Comparison of ENCODE assay signal across 7 cellular contexts in genomic region chr9:98807070-98807810, GRCh38. TPM values are rescaled to one million over a fixed set of nuclear protein-coding genes. Genes with fewer than 3 reads are reported as not detected.
DNase-seq lines count a peak whose midpoint lies in the region; ATAC-seq and TF ChIP-seq lines count a peak whose summit lies in the region.

GALNT12 (plus strand) TSS chr9:98807670; CDS start chr9:98807699, 29 bp downstream.

- no peaks in the 10 kb centered on the region for H3K9me2 ChIP-seq in Loucy (replicated peaks; ENCODE audit: low read depth, low read length)

- in situ Hi-C loops in GM18951 (cut with MboI; ENCODE audit: low sequenced_read_pairs, unreplicated experiment), result no loop called here

- POLR2A ChIA-PET in activated CD4-positive, alpha-beta T cell treated with anti-CD3 and anti-CD28 coated beads, Interleukin-2, amount 10 ng/mL, durations not matched to agents 7 days and 5 days (lab: Charles Lee), result interaction anchor here (0.6 kb wide), 1 partner anchor 50 kb away, joined by 3 read pairs; no protein-coding TSS in a partner anchor

- no peaks in the 10 kb centered on the region for H3K27me3 ChIP-seq in Loucy (ENCODE audit: insufficient read depth, low read length, poor library complexity, severe bottlenecking)

- H4K20me1 ChIP-seq in Loucy (ENCODE audit: insufficient read depth, low read length, poor library complexity, severe bottlenecking), result no peaks in the 10 kb centered on the region

- no peak for TF ChIP-seq CTCF in Loucy (conservative IDR thresholded peaks at IDR 0.05; ENCODE audit: low read length)

- H3K4me2 ChIP-seq in Loucy (ENCODE audit: low read depth, low read length, poor library complexity, severe bottlenecking), result peak within 1 kb of the TSS; percentile 81

- peak within 1 kb of the TSS; percentile 82 for H3K4me3 ChIP-seq in Loucy (ENCODE audit: low read length, poor library complexity, severe bottlenecking)

- no peaks in the 10 kb centered on the region for H3K9me3 ChIP-seq in Loucy (ENCODE audit: insufficient read depth, low read depth, low read length)

- peak within 1 kb of the TSS; percentile 82 for H3K4me3 Mint-ChIP-seq in activated CD4-positive, alpha-beta T cell treated with anti-CD3 and anti-CD28 coated beads, Interleukin-2, amount 10 ng/mL, durations not matched to agents 7 days and 5 days

- H3K4me1 Mint-ChIP-seq in activated CD4-positive, alpha-beta T cell treated with anti-CD3 and anti-CD28 coated beads, Interleukin-2, amount 10 ng/mL, durations not matched to agents 7 days and 5 days, result peaks cover 37% of the 10 kb centered on the region

- no peaks in the 10 kb centered on the region for H3K9me3 Mint-ChIP-seq in activated CD4-positive, alpha-beta T cell treated with anti-CD3 and anti-CD28 coated beads, Interleukin-2, amount 10 ng/mL, durations not matched to agents 7 days and 5 days

- H3F3A ChIP-seq in Loucy (ENCODE audit: low read depth), result 0 out of 2 replicates have a peak, but pooled peaks cover 3% of the 10 kb centered on the region

- no peaks in the 10 kb centered on the region for H3K36me3 Mint-ChIP-seq in activated CD4-positive, alpha-beta T cell treated with anti-CD3 and anti-CD28 coated beads, Interleukin-2, amount 10 ng/mL, durations not matched to agents 7 days and 5 days (ENCODE audit: low read depth)

- no peak for ATAC-seq in GM21717 (IDR thresholded peaks at IDR 0.05; ENCODE audit: unreplicated experiment)

- TF ChIP-seq POLR2A in GM18951 (IDR thresholded peaks at IDR 0.05; ENCODE audit: extremely low read depth, insufficient read depth, insufficient read length), result peak; percentile 57

- no peaks in the 10 kb centered on the region for H3K79me2 ChIP-seq in Loucy (ENCODE audit: insufficient read depth, low read length)

- H3K36me3 ChIP-seq in Loucy (ENCODE audit: insufficient read depth, low read length), result no peaks in the 10 kb centered on the region

- peak within 1 kb of the TSS; percentile 77 for H3K27ac Mint-ChIP-seq in activated CD4-positive, alpha-beta T cell treated with anti-CD3 and anti-CD28 coated beads, Interleukin-2, amount 10 ng/mL, durations not matched to agents 7 days and 5 days

- H2AFZ ChIP-seq in Loucy (ENCODE audit: low read length), result peak within 1 kb of the TSS; percentile 83

- CTCF ChIA-PET in activated CD4-positive, alpha-beta T cell treated with anti-CD3 and anti-CD28 coated beads, Interleukin-2, amount 10 ng/mL, durations not matched to agents 7 days and 5 days (lab: Charles Lee), result interaction anchor here (1.0 to 1.5 kb wide), 2 partner anchors 12 to 15 kb away, joined by 3 read pairs; no protein-coding TSS in a partner anchor

- peak; percentile 50 for DNase-seq in activated CD4-positive, alpha-beta T cell treated with anti-CD3 and anti-CD28 coated beads, Interleukin-2, amount 10 ng/mL, durations not matched to agents 7 days and 5 days
- DNase-seq in effector CD8-positive, alpha-beta T cell (lab: John Stamatoyannopoulos, UW), result peak; percentile 47
- DNase-seq in mucosa of gallbladder (ENCODE audit: low spot score), result peak; percentile 22
- DNase-seq in stimulated activated naive CD4-positive, alpha-beta T cell treated with Interleukin-2 at 50 U/mL for 16 hours (lab: John Stamatoyannopoulos, UW), result peak; percentile 45

- H3K27me3 Mint-ChIP-seq in activated CD4-positive, alpha-beta T cell treated with anti-CD3 and anti-CD28 coated beads, Interleukin-2, amount 10 ng/mL, durations not matched to agents 7 days and 5 days, result peaks cover 32% of the 10 kb centered on the region

- peaks cover 34% of the 10 kb centered on the region for H3K4me1 ChIP-seq in Loucy (ENCODE audit: insufficient read depth, low read length, poor library complexity, severe bottlenecking)

- H3K9ac ChIP-seq in Loucy (ENCODE audit: low read depth, low read length, poor library complexity, severe bottlenecking), result peak within 1 kb of the TSS; percentile 67

RNA-seq across cellular contexts. Expression of gene GALNT12, which starts in this region (rescaled TPM):
- total RNA-seq in activated CD4-positive, alpha-beta T cell treated with anti-CD3 and anti-CD28 coated beads, Interleukin-2, amount 10 ng/mL, durations not matched to agents 7 days and 5 days, result 10 to 100 TPM in 1 of 2 experiments, 1 to 10 TPM in 1; 9.7 to 10.1 TPM
- total RNA-seq in mucosa of gallbladder, result 28.6 TPM
